Comparison of ENCODE assay signal across 8 cellular contexts in genomic region chr6:134287863-134288537, GRCh38. TPM values are rescaled to one million over a fixed set of nuclear protein-coding genes. Genes with fewer than 3 reads are reported as not detected.
DNase-seq lines count a peak whose midpoint lies in the region; ATAC-seq and TF ChIP-seq lines count a peak whose summit lies in the region.

No MANE protein-coding gene starts in this region.

- ATAC-seq in GM18909 (IDR thresholded peaks at IDR 0.05; ENCODE audit: poor library complexity, unreplicated experiment) (peak; percentile 44), HG03064 (IDR thresholded peaks at IDR 0.05; ENCODE audit: low read depth, unreplicated experiment) (peak; percentile 48)
- ATAC-seq in activated naive CD4-positive, alpha-beta T cell treated with anti-CD3 and anti-CD28 coated beads, Interleukin-2, amount 50 U/mL, for 72 hours, result peak in 1 of 2 donors; percentile 12

- H2AFZ ChIP-seq in parathyroid adenoma, result no peak overlapping the region
- no peak overlapping the region for H2AFZ ChIP-seq in neural progenitor cell (replicated peaks)

- H3K36me3 ChIP-seq in parathyroid adenoma (ENCODE audit: control insufficient read depth, insufficient read depth, low read length) (no peaks in the 10 kb centered on the region), neural progenitor cell (no peaks in the 10 kb centered on the region)

- H3K27me3 Mint-ChIP-seq in neural progenitor cell (ENCODE audit: insufficient read depth, low read depth), result no peaks in the 10 kb centered on the region

- H3K27ac ChIP-seq in parathyroid adenoma, result peak overlapping the region; percentile 91
- H3K27ac ChIP-seq in neural progenitor cell, result no peak overlapping the region

- H3K9me3 ChIP-seq in parathyroid adenoma (ENCODE audit: control insufficient read depth, low read length) (no peaks in the 10 kb centered on the region), neural progenitor cell (ENCODE audit: low read depth) (no peaks in the 10 kb centered on the region)

- in situ Hi-C loops in GM13976 (cut with MboI; ENCODE audit: low sequenced_read_pairs, unreplicated experiment), result no loop called here

- H3K36me3 Mint-ChIP-seq in activated naive CD4-positive, alpha-beta T cell treated with anti-CD3 and anti-CD28 coated beads, Interleukin-2, amount 50 U/mL, for 72 hours, result peaks cover 0 to 6% of the 10 kb centered on the region in 2 donors
- no peaks in the 10 kb centered on the region for H3K36me3 Mint-ChIP-seq in neural progenitor cell

- no peaks in the 10 kb centered on the region for H3F3A ChIP-seq in neural progenitor cell (ENCODE audit: low read depth)

- no peaks in the 10 kb centered on the region for H3K27me3 ChIP-seq in parathyroid adenoma (ENCODE audit: control insufficient read depth, insufficient read depth, low read length)
- H3K27me3 ChIP-seq in neural progenitor cell, result no peaks in the 10 kb centered on the region

- TF ChIP-seq CTCF in parathyroid adenoma (IDR thresholded peaks at IDR 0.05) (no peak), GM13976 (IDR thresholded peaks at IDR 0.05; ENCODE audit: borderline replicate concordance, control extremely low read depth, extremely low read depth, insufficient read depth, missing control alignments) (no peak), neural progenitor cell (IDR thresholded peaks at IDR 0.05) (no peak)

- H3K9ac ChIP-seq in parathyroid adenoma (no peak overlapping the region), neural progenitor cell (no peak overlapping the region)

- H3K9me3 Mint-ChIP-seq in activated naive CD4-positive, alpha-beta T cell treated with anti-CD3 and anti-CD28 coated beads, Interleukin-2, amount 50 U/mL, for 72 hours, result peaks cover 0 to 4% of the 10 kb centered on the region in 2 donors
- peaks cover 2% of the 10 kb centered on the region for H3K9me3 Mint-ChIP-seq in neural progenitor cell

- peak overlapping the region; percentile 27 for H3K4me2 ChIP-seq in parathyroid adenoma (ENCODE audit: low read length)
- H3K4me2 ChIP-seq in neural progenitor cell, result no peak overlapping the region

- H3K4me1 ChIP-seq in parathyroid adenoma (peaks cover 27% of the 10 kb centered on the region), neural progenitor cell (no peaks in the 10 kb centered on the region)

- no peaks in the 10 kb centered on the region for H3K4me1 Mint-ChIP-seq in neural progenitor cell

- H3K4me3 ChIP-seq in parathyroid adenoma (ENCODE audit: low read depth, low read length) (peak overlapping the region; percentile 41), neural progenitor cell (no peak overlapping the region)

- no peak for DNase-seq in activated naive CD4-positive, alpha-beta T cell treated with anti-CD3 and anti-CD28 coated beads, Interleukin-2, amount 50 U/mL, for 72 hours (ENCODE audit: low spot score in 2 of 2)
- DNase-seq in nucleus accumbens (lab: John Stamatoyannopoulos, UW) (no peak), cerebellar cortex (ENCODE audit: low spot score) (no peak), GM13976 (ENCODE audit: low spot score) (no peak), neural progenitor cell (ENCODE audit: low spot score) (no peak)

- peaks cover 39% of the 10 kb centered on the region for H3K79me2 ChIP-seq in parathyroid adenoma
- no peaks in the 10 kb centered on the region for H3K79me2 ChIP-seq in neural progenitor cell (ENCODE audit: low read depth)

- peak overlapping the region; percentile 59 to 91 for H3K27ac Mint-ChIP-seq in activated naive CD4-positive, alpha-beta T cell treated with anti-CD3 and anti-CD28 coated beads, Interleukin-2, amount 50 U/mL, for 72 hours
- H3K27ac Mint-ChIP-seq in neural progenitor cell, result no peak overlapping the region

- no peaks in the 10 kb centered on the region for H4K20me1 ChIP-seq in neural progenitor cell (ENCODE audit: low read depth)

- H3K4me3 Mint-ChIP-seq in neural progenitor cell, result no peak overlapping the region

RNA-seq across cellular contexts. Expression of gene SGK1, which starts 29.9 kb away (rescaled TPM):
- total RNA-seq in activated naive CD4-positive, alpha-beta T cell treated with anti-CD3 and anti-CD28 coated beads, Interleukin-2, amount 50 U/mL, for 72 hours, result 10 to 100 TPM; 42.8 to 48.0 TPM
- total RNA-seq in neural progenitor cell (ENCODE audit: low replicate concordance), result 11.2 and 15.8 TPM in 2 replicates
